Comparison of ENCODE assay signal across 19 cellular contexts in genomic region chr6:3805448-3806123, GRCh38. TPM values are rescaled to one million over a fixed set of nuclear protein-coding genes. Genes with fewer than 3 reads are reported as not detected.
DNase-seq lines count a peak whose midpoint lies in the region; ATAC-seq, FAIRE-seq and TF ChIP-seq lines count a peak whose summit lies in the region.
"Had no signal": no experiment of that assay in that cellular context is flagged by ENCODE, and none has a peak within 500 bp of the region (broad histone marks: within the 10 kb centered on the region; RNA-seq: fewer than 3 reads in every experiment).

No MANE protein-coding gene starts in this region.

- no peaks in the 10 kb centered on the region for H3K27me3 ChIP-seq in IMR-90 (ENCODE audit: control insufficient read depth, insufficient read depth, low read length)
- H3K27me3 ChIP-seq in HepG2 (ENCODE audit: control insufficient read depth in 1 of 2, insufficient read depth in 2 of 2, low read length in 2 of 2), result no peaks in the 10 kb centered on the region
- H3K27me3 ChIP-seq in subcutaneous abdominal adipose tissue (ENCODE audit: control insufficient read depth in 5 of 5, insufficient read depth in 4 of 5, low read length in 5 of 5), result no peaks in the 10 kb centered on the region
- H3K27me3 ChIP-seq: tibial nerve had no signal

- peaks cover 30% of the 10 kb centered on the region for H3K4me1 ChIP-seq in IMR-90 (ENCODE audit: control insufficient read depth, insufficient read depth, low read length)
- H3K4me1 ChIP-seq in HepG2 (ENCODE audit: insufficient read depth, low read length), result peaks cover 70% of the 10 kb centered on the region
- H3K4me1 ChIP-seq in subcutaneous abdominal adipose tissue (ENCODE audit: control insufficient read depth in 5 of 5, insufficient read depth in 5 of 5, low read length in 5 of 5), result peaks cover 15 to 34% (median 32%) of the 10 kb centered on the region in 5 donors

- POLR2A ChIA-PET in IMR-90 (lab: Charles Lee; ENCODE audit: unreplicated experiment), result no interaction called here
- POLR2A ChIA-PET in HepG2 (lab: Yijun Ruan, JAX), result interaction anchor here (0.8 to 3.8 kb wide), 18 partner anchors 9 to 216 kb away, joined by 3 to 40 read pairs (median 6); a partner anchor contains a TSS

- peak overlapping the region; percentile 94 for H2BK120ac ChIP-seq in IMR-90 (ENCODE audit: low read depth, low read length)

- TF ChIP-seq POLR2A in IMR-90 (IDR thresholded peaks at IDR 0.05; ENCODE audit: low read depth, low read length) (no peak), HepG2 (IDR thresholded peaks at IDR 0.05; ENCODE audit: insufficient read depth in 1 of 2, low read depth in 2 of 2, low read length in 2 of 2) (no peak)

- BruUV-seq in IMR-90 (replicated peaks; lab: Mats Ljungman, UMichigan), result no TSS peak
- BruUV-seq in HepG2 (replicated peaks; lab: Mats Ljungman, UMichigan), result TSS peak; percentile 99

- H2AK5ac ChIP-seq in IMR-90 (ENCODE audit: low read depth, low read length), result peak overlapping the region; percentile 58; the same call in 1 of the 2 replicates

- H3K56ac ChIP-seq in IMR-90 (ENCODE audit: extremely low read depth, insufficient read depth, low read length), result no peak overlapping the region; the same call in 1 of the 2 replicates

- H4K91ac ChIP-seq in IMR-90 (ENCODE audit: insufficient read depth, low read depth, low read length), result peak overlapping the region; percentile 82

- H3K9ac ChIP-seq in IMR-90 (ENCODE audit: low read depth, low read length) (no peak overlapping the region), HepG2 (ENCODE audit: insufficient read depth, low read depth, low read length) (peak overlapping the region; percentile 86), subcutaneous abdominal adipose tissue (ENCODE audit: low read length in 5 of 5) (no peak overlapping the region)

- peak; percentile 77 for DNase-seq in IMR-90
- no peak for DNase-seq in coronary artery (ENCODE audit: low spot score)
- peak; percentile 85 for DNase-seq in HepG2 (ENCODE audit: low spot score)
- no peak for DNase-seq in NCI-H1436 (lab: John Stamatoyannopoulos, UW)
- DNase-seq in amniotic stem cell (lab: John Stamatoyannopoulos, UW), result no peak
- DNase-seq: activated CD4-positive, alpha-beta memory T cell treated with anti-CD3 and anti-CD28 coated beads for 36 hours; activated T-cell treated with anti-CD3 and anti-CD28 coated beads, Interleukin-2, amount 50 U/mL, for 72 hours; cerebellar nuclear complex; MV-4-11; NCI-H774; stimulated activated CD4-positive, alpha-beta T cell treated with anti-CD3 and anti-CD28 coated beads, Interleukin-4, amount 100 ng/mL, for 24 hours; stimulated activated CD8-positive, alpha-beta memory T cell treated with anti-CD3 and anti-CD28 coated beads, Interleukin-4, amount 100 ng/mL, for 48 hours; T-helper 1 cell; WERI-Rb-1 had no signal

- dilution Hi-C loops in IMR-90 (cut with HindIII; ENCODE audit: low sequenced_read_pairs, unreplicated experiment), result no loop called here

- H4K20me1 ChIP-seq in IMR-90 (ENCODE audit: insufficient read depth, low read length), result no peaks in the 10 kb centered on the region
- H4K20me1 ChIP-seq in HepG2 (ENCODE audit: insufficient read depth, low read length), result no peaks in the 10 kb centered on the region

- H3K79me1 ChIP-seq in IMR-90 (ENCODE audit: low read depth in 1 of 2, low read length in 2 of 2), result peaks cover 0 to 17% of the 10 kb centered on the region in 2 experiments; a peak in 1 of 4 replicates

- peak overlapping the region; percentile 58; the same call in 1 of the 2 replicates for H4K5ac ChIP-seq in IMR-90 (ENCODE audit: low read depth, low read length)

- no peaks in the 10 kb centered on the region for H3K79me2 ChIP-seq in HepG2 (ENCODE audit: insufficient read depth, low read length)

- peak overlapping the region; percentile 87 for H3K14ac ChIP-seq in IMR-90 (replicated peaks; ENCODE audit: low read depth, low read length)

- H2AK9ac ChIP-seq in IMR-90 (replicated peaks; ENCODE audit: low read depth, low read length, poor library complexity), result no peak overlapping the region

- peak overlapping the region; percentile 80 for H2BK5ac ChIP-seq in IMR-90 (ENCODE audit: low read depth, low read length, poor library complexity, severe bottlenecking)

- ATAC-seq in IMR-90 (ENCODE audit: low read depth), result no peak
- ATAC-seq in HepG2, result peak; percentile 57
- ATAC-seq in HG02610 (IDR thresholded peaks at IDR 0.05; ENCODE audit: unreplicated experiment), result no peak
- no peak for ATAC-seq in GM21528 (IDR thresholded peaks at IDR 0.05; ENCODE audit: low FRiP score, unreplicated experiment)
- ATAC-seq: activated T-cell treated with anti-CD3 and anti-CD28 coated beads, Interleukin-2, amount 50 U/mL, for 72 hours had no signal

- no peak overlapping the region for H3K27ac ChIP-seq in IMR-90 (ENCODE audit: insufficient read depth, low read length)
- H3K27ac ChIP-seq in coronary artery, result peak overlapping the region; percentile 55 to 85
- H3K27ac ChIP-seq in HepG2 (ENCODE audit: extremely low read length, insufficient read depth, low read length), result peak overlapping the region; percentile 99
- peak overlapping the region; percentile 11 for H3K27ac ChIP-seq in subcutaneous abdominal adipose tissue (ENCODE audit: low read depth, low read length)
- H3K27ac ChIP-seq: WERI-Rb-1 had no signal

- H3K4me2 ChIP-seq in IMR-90 (ENCODE audit: low read depth, low read length), result no peak overlapping the region
- H3K4me2 ChIP-seq in HepG2 (ENCODE audit: low read depth, low read length), result peak overlapping the region; percentile 93

- peak overlapping the region; percentile 60 to 71; a peak in 3 of 4 replicates for H4K8ac ChIP-seq in IMR-90 (ENCODE audit: low read depth in 2 of 2, low read length in 2 of 2)

- 0 out of 4 replicates have a peak, but pooled peaks of 1 of the 2 experiments have one; percentile 24 for TF ChIP-seq EP300 in HepG2 (IDR thresholded peaks at IDR 0.05; ENCODE audit: low read depth in 2 of 2, low read length in 2 of 2)
- no peak for TF ChIP-seq EP300 in HepG2 (CRISPR knock-in tag; IDR thresholded peaks at IDR 0.05; ENCODE audit: borderline replicate concordance)

- H3K9me1 ChIP-seq in IMR-90 (ENCODE audit: insufficient read depth, low read length), result peaks cover 31% of the 10 kb centered on the region

- TF ChIP-seq RAD21 in IMR-90 (IDR thresholded peaks at IDR 0.05; ENCODE audit: low read length) (no peak), HepG2 (CRISPR knock-in tag; IDR thresholded peaks at IDR 0.05) (no peak)

- CTCF ChIA-PET in IMR-90 (lab: Yijun Ruan, JAX) (no interaction called here), HepG2 (lab: Yijun Ruan, JAX; ENCODE audit: low intra/inter-chr PET ratio, low total read pairs) (no interaction called here)

- in situ Hi-C loops in IMR-90 (cut with MboI; ENCODE audit: low sequenced_read_pairs) (loop anchor here (10.0 kb wide), 1 partner anchor 51 kb away; the partner anchor contains the start of gene PXDC1), HepG2 (cut with HindIII; ENCODE audit: extremely low pct_ligation_motif_present, low pct_unique_long_range_greater_than_20kb) (no loop called here)

- H3K4me3 ChIP-seq in IMR-90 (ENCODE audit: insufficient read depth, low read depth, low read length) (no peak overlapping the region), coronary artery (no peak overlapping the region), HepG2 (replicated peaks in 1 of 3; ENCODE audit: insufficient read depth in 1 of 3, low read depth in 2 of 3, low read length in 3 of 3) (peak overlapping the region; percentile 40 to 63 (median 44); a peak in 5 of 6 replicates), subcutaneous abdominal adipose tissue (ENCODE audit: low read depth in 1 of 5, low read length in 5 of 5) (no peak overlapping the region)
- H3K4me3 ChIP-seq: tibial nerve had no signal

- peak overlapping the region; percentile 92 for H3K4ac ChIP-seq in IMR-90 (ENCODE audit: low read depth, low read length)

- no peaks in the 10 kb centered on the region for H3K36me3 ChIP-seq in IMR-90 (ENCODE audit: control insufficient read depth, insufficient read depth, low read length)
- H3K36me3 ChIP-seq in HepG2 (replicated peaks in 1 of 2; ENCODE audit: control insufficient read depth in 1 of 2, insufficient read depth in 2 of 2, low read length in 2 of 2), result no peaks in the 10 kb centered on the region
- no peaks in the 10 kb centered on the region for H3K36me3 ChIP-seq in subcutaneous abdominal adipose tissue (ENCODE audit: control insufficient read depth in 5 of 5, insufficient read depth in 5 of 5, low read length in 5 of 5)
- H3K36me3 ChIP-seq: tibial nerve, WERI-Rb-1 had no signal

- no peak for TF ChIP-seq CTCF in IMR-90 (conservative IDR thresholded peaks at IDR 0.05; ENCODE audit: low read depth, low read length)
- TF ChIP-seq CTCF in coronary artery (IDR thresholded peaks at IDR 0.05), result no peak
- 0 out of 2 replicates have a peak, but pooled peaks have one; percentile 5 for TF ChIP-seq CTCF in HepG2 (CRISPR knock-in tag; IDR thresholded peaks at IDR 0.05)

- H2BK20ac ChIP-seq in IMR-90 (ENCODE audit: low read depth, low read length), result peak overlapping the region; percentile 81

- peak overlapping the region; percentile 92; the same call in 1 of the 2 replicates for H3K23ac ChIP-seq in IMR-90 (ENCODE audit: low read depth, low read length)

- WGBS in IMR-90 (ENCODE audit: extremely low coverage in 2 of 2, insufficient read length in 1 of 2), 2 experiments, result no CpG with 5 or more reads among the region's 8 CpGs
- 54% methylated on average over 8 of the region's 8 CpGs for WGBS in HepG2 (ENCODE audit: low lambda C conversion rate)

- H2AFZ ChIP-seq in IMR-90 (replicated peaks; ENCODE audit: low read length, poor library complexity) (no peak overlapping the region), HepG2 (ENCODE audit: low read length) (no peak overlapping the region)

- FAIRE-seq in HepG2 (lab: Jason Lieb, UNC), result peak; percentile 63
- FAIRE-seq: keratinocyte had no signal

- H3K9me3 ChIP-seq in IMR-90 (ENCODE audit: control insufficient read depth, insufficient read depth, low read length) (no peaks in the 10 kb centered on the region), HepG2 (ENCODE audit: low read length) (no peaks in the 10 kb centered on the region), subcutaneous abdominal adipose tissue (ENCODE audit: control insufficient read depth in 5 of 5, low read length in 5 of 5) (no peaks in the 10 kb centered on the region)
- H3K9me3 ChIP-seq: tibial nerve had no signal

- peak overlapping the region; percentile 97; the same call in 2 of the 3 replicates for H2BK15ac ChIP-seq in IMR-90 (ENCODE audit: low read depth, low read length)

- intact Hi-C loops in IMR-90 (cut with micrococcal nuclease) (loop anchor here (2.0 to 5.0 kb wide), 2 partner anchors 37 to 53 kb away; no protein-coding TSS in a partner anchor), HepG2 (cut with micrococcal nuclease; ENCODE audit: unreplicated experiment) (loop anchor here (1.0 to 5.0 kb wide), 3 partner anchors 16 to 53 kb away; partner anchors contain the start of gene PXDC1)

- H3K18ac ChIP-seq in IMR-90 (ENCODE audit: low read depth, low read length), result peak overlapping the region; percentile 21; the same call in 1 of the 2 replicates

RNA-seq across cellular contexts. Expression of gene FAM50B, which starts 43.6 kb away (rescaled TPM):
- total RNA-seq in IMR-90 (2012; rRNA removed), result 3.9 and 4.1 TPM in 2 replicates
- polyA plus RNA-seq in IMR-90 (2012; rRNA removed), result 7.4 and 8.0 TPM in 2 replicates
- 6.4 and 11.4 TPM in 2 replicates for polyA plus RNA-seq in IMR-90 (2012; cell fraction: cytosol; rRNA removed)
- polyA plus RNA-seq in IMR-90 (2012; cell fraction: nucleus; rRNA removed; ENCODE audit: low replicate concordance), result 3.2 and 5.5 TPM in 2 replicates
- total RNA-seq in HepG2 (2016; rRNA removed; fragmentation: Illumina TruSeq; extraction: Trizol), result not detected in 2 replicates
- total RNA-seq in HepG2 (2016; cell fraction: cytosol; rRNA removed; fragmentation: Illumina TruSeq; extraction: Trizol; ENCODE audit: low read depth), result not detected in 2 replicates
- not detected in 2 replicates for total RNA-seq in HepG2 (2016; cell fraction: insoluble cytoplasmic fraction; rRNA removed; fragmentation: Illumina TruSeq; extraction: Trizol)
- total RNA-seq in HepG2 (2016; cell fraction: membrane; rRNA removed; fragmentation: Illumina TruSeq; extraction: Trizol), result not detected in 2 replicates
- not detected in 2 replicates for total RNA-seq in HepG2 (2016; cell fraction: nucleus; rRNA removed; fragmentation: Illumina TruSeq; extraction: Trizol)
- polyA plus RNA-seq in HepG2 (2011; rRNA removed), result 0.05 TPM in 1 of 2 replicates, not detected in the other
- polyA plus RNA-seq in HepG2 (2011; cell fraction: cytosol; rRNA removed), result not detected in 2 replicates
- polyA plus RNA-seq in HepG2 (2011; cell fraction: nucleus; rRNA removed), result 0.07 TPM in 1 of 2 replicates, not detected in the other
- polyA plus RNA-seq in HepG2 (2012), result not detected in 2 replicates
- not detected in 2 replicates for polyA plus RNA-seq in HepG2 (2016; cell fraction: cytosol; fragmentation: Illumina TruSeq; extraction: Trizol; ENCODE audit: low read depth)
- not detected in 2 replicates for polyA plus RNA-seq in HepG2 (2016; cell fraction: insoluble cytoplasmic fraction; fragmentation: Illumina TruSeq; extraction: Trizol; ENCODE audit: low read depth)
- polyA plus RNA-seq in HepG2 (2016; cell fraction: membrane; fragmentation: Illumina TruSeq; extraction: Trizol; ENCODE audit: low read depth), result not detected in 2 replicates
- polyA plus RNA-seq in HepG2 (2016; cell fraction: nucleus; fragmentation: Illumina TruSeq; extraction: Trizol; ENCODE audit: insufficient read depth, low read depth), result not detected in 2 replicates
- polyA minus RNA-seq in HepG2 (2011; rRNA and poly(A)+ RNA removed; ENCODE audit: low replicate concordance), result 2.4 TPM in 1 of 2 replicates, not detected in the other
- not detected in 2 replicates for polyA minus RNA-seq in HepG2 (2011; cell fraction: cytosol; rRNA and poly(A)+ RNA removed)
- polyA minus RNA-seq in HepG2 (2011; cell fraction: nucleus; rRNA and poly(A)+ RNA removed), result not detected in 2 replicates

RNA-seq across cellular contexts. Expression of gene PXDC1, which starts 54.1 kb away (rescaled TPM):
- 66.4 and 72.2 TPM in 2 replicates for total RNA-seq in IMR-90 (2012; rRNA removed)
- 56.7 and 63.3 TPM in 2 replicates for polyA plus RNA-seq in IMR-90 (2012; rRNA removed)
- 42.0 and 49.1 TPM in 2 replicates for polyA plus RNA-seq in IMR-90 (2012; cell fraction: cytosol; rRNA removed)
- polyA plus RNA-seq in IMR-90 (2012; cell fraction: nucleus; rRNA removed; ENCODE audit: low replicate concordance), result 40.5 and 49.4 TPM in 2 replicates
- 28.6 and 32.4 TPM in 2 replicates for total RNA-seq in HepG2 (2016; rRNA removed; fragmentation: Illumina TruSeq; extraction: Trizol)
- 21.2 and 24.5 TPM in 2 replicates for total RNA-seq in HepG2 (2016; cell fraction: cytosol; rRNA removed; fragmentation: Illumina TruSeq; extraction: Trizol; ENCODE audit: low read depth)
- 22.4 and 30.7 TPM in 2 replicates for total RNA-seq in HepG2 (2016; cell fraction: insoluble cytoplasmic fraction; rRNA removed; fragmentation: Illumina TruSeq; extraction: Trizol)
- total RNA-seq in HepG2 (2016; cell fraction: membrane; rRNA removed; fragmentation: Illumina TruSeq; extraction: Trizol), result 51.6 and 61.1 TPM in 2 replicates
- 21.9 and 23.1 TPM in 2 replicates for total RNA-seq in HepG2 (2016; cell fraction: nucleus; rRNA removed; fragmentation: Illumina TruSeq; extraction: Trizol)
- polyA plus RNA-seq in HepG2 (2011; rRNA removed), result 34.7 and 36.2 TPM in 2 replicates
- 22.9 and 28.7 TPM in 2 replicates for polyA plus RNA-seq in HepG2 (2011; cell fraction: cytosol; rRNA removed)
- 25.6 and 30.8 TPM in 2 replicates for polyA plus RNA-seq in HepG2 (2011; cell fraction: nucleus; rRNA removed)
- 41.2 and 50.7 TPM in 2 replicates for polyA plus RNA-seq in HepG2 (2012)
- 23.8 and 29.3 TPM in 2 replicates for polyA plus RNA-seq in HepG2 (2016; cell fraction: cytosol; fragmentation: Illumina TruSeq; extraction: Trizol; ENCODE audit: low read depth)
- polyA plus RNA-seq in HepG2 (2016; cell fraction: insoluble cytoplasmic fraction; fragmentation: Illumina TruSeq; extraction: Trizol; ENCODE audit: low read depth), result 31.8 and 38.3 TPM in 2 replicates
- 53.7 and 59.4 TPM in 2 replicates for polyA plus RNA-seq in HepG2 (2016; cell fraction: membrane; fragmentation: Illumina TruSeq; extraction: Trizol; ENCODE audit: low read depth)
- polyA plus RNA-seq in HepG2 (2016; cell fraction: nucleus; fragmentation: Illumina TruSeq; extraction: Trizol; ENCODE audit: insufficient read depth, low read depth), result 39.1 and 43.2 TPM in 2 replicates
- polyA minus RNA-seq in HepG2 (2011; rRNA and poly(A)+ RNA removed; ENCODE audit: low replicate concordance), result 3.0 and 49.7 TPM in 2 replicates
- 24.8 and 27.3 TPM in 2 replicates for polyA minus RNA-seq in HepG2 (2011; cell fraction: cytosol; rRNA and poly(A)+ RNA removed)
- 11.2 and 12.4 TPM in 2 replicates for polyA minus RNA-seq in HepG2 (2011; cell fraction: nucleus; rRNA and poly(A)+ RNA removed)

Comparison
In these comparisons a context has a peak if more than half of its experiments do, and no peak if none do; other contexts are left out.
1. DNase-seq: peak in IMR-90 (single experiment) and HepG2 (single experiment); none in coronary artery (single experiment), NCI-H1436 (single experiment) and amniotic stem cell (single experiment).
2. H3K4me3 ChIP-seq: peak in HepG2 (3 of 3); none in IMR-90 (single experiment), coronary artery (single experiment) and subcutaneous abdominal adipose tissue (0 of 5).